18 cellular contexts compared by ENCODE assay signal in the genomic region with DNA sequence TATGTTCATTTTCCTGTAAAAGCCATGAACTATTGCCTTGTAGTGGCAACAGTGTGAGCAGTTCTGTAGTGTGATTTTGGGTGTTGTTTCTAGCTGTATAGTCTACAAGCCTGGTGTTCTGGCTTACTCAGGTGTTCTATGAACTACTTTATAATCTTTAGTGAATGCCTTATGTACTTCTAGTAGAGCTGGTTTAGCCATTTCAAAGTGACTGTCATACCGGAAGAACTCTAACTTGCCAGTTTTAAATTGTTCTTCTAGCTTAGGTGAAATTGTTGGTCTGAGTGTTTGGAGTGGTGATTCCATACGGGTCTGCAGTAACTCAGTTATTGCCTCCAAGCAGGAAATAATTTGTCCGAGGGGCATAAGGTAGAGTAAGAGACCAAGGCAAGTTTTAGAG.
DNase-seq lines count a peak whose midpoint lies in the region; ATAC-seq, FAIRE-seq and TF ChIP-seq lines count a peak whose summit lies in the region.
"Had no signal": no experiment of that assay in that cellular context is flagged by ENCODE, and none has a peak within 500 bp of the region (broad histone marks: within the 10 kb centered on the region; RNA-seq: fewer than 3 reads in every experiment).

No MANE protein-coding gene starts in this region.

- no peak for TF ChIP-seq POLR2A in K562 (conservative IDR thresholded peaks at IDR 0.05)

- CTCF ChIA-PET in K562 (lab: Yijun Ruan, JAX; ENCODE audit: low intra/inter-chr PET ratio): interaction anchor here (0.6 kb wide), 1 partner anchor 119 kb away, joined by 3 read pairs; no protein-coding TSS in a partner anchor

- in situ Hi-C loops in K562 (cut with MboI): no loop called here

- peaks cover 11% of the 10 kb centered on the region for H3K27me3 Mint-ChIP-seq in type B pancreatic cell

- H3K27me3 ChIP-seq in K562 (ENCODE audit: control insufficient read depth in 2 of 2, insufficient read depth in 2 of 2, low read length in 2 of 2) (no peaks in the 10 kb centered on the region), keratinocyte (ENCODE audit: control insufficient read depth, extremely low read depth, insufficient read depth, low read length) (no peaks in the 10 kb centered on the region)
- peaks cover 8% of the 10 kb centered on the region for H3K27me3 ChIP-seq in effector memory CD4-positive, alpha-beta T cell (replicated peaks; ENCODE audit: control insufficient read depth, insufficient read depth, low read length, poor library complexity, severe bottlenecking)

- H2AFZ ChIP-seq in K562 (ENCODE audit: low read depth, low read length) (peak overlapping the region; percentile 2; the same call in 1 of the 2 replicates), keratinocyte (ENCODE audit: control insufficient read depth, low read length) (peak overlapping the region; percentile 22)

- no peaks in the 10 kb centered on the region for H3K9me3 ChIP-seq in K562 (replicated peaks; ENCODE audit: control insufficient read depth, insufficient read depth, low read depth, low read length)
- H3K9me3 ChIP-seq in keratinocyte (ENCODE audit: control insufficient read depth, low read depth, low read length): no peaks in the 10 kb centered on the region
- H3K9me3 ChIP-seq in effector memory CD4-positive, alpha-beta T cell (ENCODE audit: control insufficient read depth, low read length): no peaks in the 10 kb centered on the region
- H3K9me3 ChIP-seq: A549, HAP-1 had no signal

- TF ChIP-seq RAD21 in K562 (CRISPR knock-in tag; conservative IDR thresholded peaks at IDR 0.05 in 1 of 2, IDR thresholded peaks at IDR 0.05 in 1 of 2): no peak

- no peak for ATAC-seq in K562
- ATAC-seq: A549, HepG2 had no signal

- TF ChIP-seq CTCF in C4-2B (conservative IDR thresholded peaks at IDR 0.05): no peak
- TF ChIP-seq CTCF in K562 (IDR thresholded peaks at IDR 0.05 in 2 of 3, conservative IDR thresholded peaks at IDR 0.05 in 1 of 3; ENCODE audit: insufficient read depth in 2 of 3, low read depth in 1 of 3, low read length in 3 of 3): no peak
- no peak for TF ChIP-seq CTCF in keratinocyte (optimal IDR thresholded peaks at IDR 0.05 in 1 of 3, IDR thresholded peaks at IDR 0.05 in 1 of 3, conservative IDR thresholded peaks at IDR 0.05 in 1 of 3; ENCODE audit: extremely low read depth in 1 of 3, insufficient read depth in 2 of 3, low read length in 3 of 3)
- no peak for TF ChIP-seq CTCF in type B pancreatic cell (conservative IDR thresholded peaks at IDR 0.05)

- FAIRE-seq in K562 (lab: Jason Lieb, UNC) (no peak), keratinocyte (lab: Jason Lieb, UNC) (no peak)
- FAIRE-seq: A549, GM12892, GM19239, HepG2, HTR-8/SVneo had no signal

- H3K9ac ChIP-seq in K562 (ENCODE audit: insufficient read depth in 1 of 2, low read depth in 2 of 2, low read length in 2 of 2): no peak overlapping the region; a peak in 1 of 4 replicates
- H3K9ac ChIP-seq in keratinocyte (ENCODE audit: control insufficient read depth, extremely low read depth, insufficient read depth, low read length): no peak overlapping the region

- H3K36me3 Mint-ChIP-seq in type B pancreatic cell: no peaks in the 10 kb centered on the region

- H3K4me3 Mint-ChIP-seq in type B pancreatic cell: peak overlapping the region; percentile 58

- H3K4me3 ChIP-seq in K562: no peak overlapping the region
- H3K4me3 ChIP-seq in keratinocyte (ENCODE audit: control insufficient read depth in 2 of 3, extremely low read depth in 1 of 3, insufficient read depth in 2 of 3, low read depth in 1 of 3, low read length in 3 of 3): no peak overlapping the region
- H3K4me3 ChIP-seq in effector memory CD4-positive, alpha-beta T cell (ENCODE audit: insufficient read depth, low read depth, low read length, poor library complexity, severe bottlenecking): no peak overlapping the region
- H3K4me3 ChIP-seq: A549, HAP-1 had no signal

- BruUV-seq in K562 (replicated peaks; lab: Mats Ljungman, UMichigan): no TSS peak

- H3K79me2 ChIP-seq in K562 (ENCODE audit: control insufficient read depth, insufficient read depth, low read length): no peaks in the 10 kb centered on the region
- no peaks in the 10 kb centered on the region for H3K79me2 ChIP-seq in keratinocyte (ENCODE audit: control insufficient read depth, insufficient read depth, low read length)

- H3K36me3 ChIP-seq in K562 (ENCODE audit: control insufficient read depth, insufficient read depth, low read length) (no peaks in the 10 kb centered on the region), keratinocyte (ENCODE audit: control insufficient read depth in 2 of 2, extremely low read depth in 1 of 2, insufficient read depth in 2 of 2, low read length in 2 of 2) (no peaks in the 10 kb centered on the region)
- no peaks in the 10 kb centered on the region for H3K36me3 ChIP-seq in effector memory CD4-positive, alpha-beta T cell (ENCODE audit: control insufficient read depth, insufficient read depth, low read length)
- H3K36me3 ChIP-seq: HAP-1 had no signal

- peaks cover 5% of the 10 kb centered on the region for H3K4me1 Mint-ChIP-seq in type B pancreatic cell (ENCODE audit: unreplicated experiment)

- 44% methylated on average over 3 of the region's 3 CpGs for WGBS in K562 (ENCODE audit: insufficient coverage, low coverage, missing lambda C conversion rate)

- H4K20me1 ChIP-seq in K562 (replicated peaks; ENCODE audit: control insufficient read depth, insufficient read depth, low read length) (no peaks in the 10 kb centered on the region), keratinocyte (ENCODE audit: control insufficient read depth, extremely low read depth, insufficient read depth, low read length) (no peaks in the 10 kb centered on the region)

- H3K4me1 ChIP-seq in K562 (replicated peaks in 1 of 2; ENCODE audit: control insufficient read depth in 2 of 2, insufficient read depth in 2 of 2, low read length in 2 of 2) (peaks cover 5 to 6% of the 10 kb centered on the region in 2 experiments; a peak in 4 of 5 replicates), keratinocyte (ENCODE audit: control insufficient read depth, extremely low read depth, insufficient read depth, low read length) (no peaks in the 10 kb centered on the region)
- no peaks in the 10 kb centered on the region for H3K4me1 ChIP-seq in effector memory CD4-positive, alpha-beta T cell (ENCODE audit: control insufficient read depth, insufficient read depth, low read length, poor library complexity, severe bottlenecking)
- H3K4me1 ChIP-seq: A549, HAP-1 had no signal

- no peak for DNase-seq in K562 (ENCODE audit: extremely low read depth in 1 of 4, low spot score in 3 of 4)
- no peak for DNase-seq in keratinocyte (ENCODE audit: low read depth, low spot score)
- DNase-seq in type B pancreatic cell (ENCODE audit: extremely low spot score, unreplicated experiment): no peak
- DNase-seq in effector memory CD4-positive, alpha-beta T cell: no peak
- DNase-seq in activated naive CD4-positive, alpha-beta T cell (lab: John Stamatoyannopoulos, UW): no peak
- DNase-seq in Ammon's horn (ENCODE audit: low spot score): no peak
- DNase-seq: DMS153, DMS79 treated with DMSO at 0.1 percent for 48 hours, EL, GDM1, GOT3 had no signal

- no peaks in the 10 kb centered on the region for H3K9me3 Mint-ChIP-seq in type B pancreatic cell

- intact Hi-C loops in K562 (cut with micrococcal nuclease): no loop called here

- H3K4me2 ChIP-seq in K562 (ENCODE audit: insufficient read depth, low read length): no peak overlapping the region
- peak overlapping the region; percentile 22 for H3K4me2 ChIP-seq in keratinocyte (ENCODE audit: control insufficient read depth, extremely low read depth, insufficient read depth, low read depth, low read length)
- H3K4me2 ChIP-seq: A549 had no signal

- dilution Hi-C loops in keratinocyte (cut with MboI; ENCODE audit: extremely low pct_ligation_motif_present, low sequenced_read_pairs): no loop called here

- POLR2A ChIA-PET in K562 (lab: Yijun Ruan, JAX): no interaction called here

- no peak for TF ChIP-seq EP300 in K562 (IDR thresholded peaks at IDR 0.05; ENCODE audit: low read length)

- H3K27ac ChIP-seq in C4-2B (peak overlapping the region; percentile 21; the same call in 1 of the 2 replicates), K562 (ENCODE audit: extremely low read depth, low read depth, low read length) (no peak overlapping the region), keratinocyte (ENCODE audit: control insufficient read depth, insufficient read depth, low read length) (no peak overlapping the region)
- H3K27ac ChIP-seq in effector memory CD4-positive, alpha-beta T cell (ENCODE audit: insufficient read depth, low read length, poor library complexity, severe bottlenecking): no peak overlapping the region
- H3K27ac ChIP-seq: A549 had no signal

- H3K27ac Mint-ChIP-seq in type B pancreatic cell: peak overlapping the region; percentile 79

- H3K9me1 ChIP-seq in K562 (ENCODE audit: control insufficient read depth, insufficient read depth, low read length): no peaks in the 10 kb centered on the region
- H3K9me1 ChIP-seq in keratinocyte (ENCODE audit: control insufficient read depth, extremely low read depth, insufficient read depth, low read length): no peaks in the 10 kb centered on the region

TF ChIP-seq in K562, 482 proteins besides CTCF, POLR2A, EP300 and RAD21 (continues in another document):
- no peak for TF ChIP-seq ZNF77 (CRISPR knock-in tag; IDR thresholded peaks at IDR 0.05)
- no peak for TF ChIP-seq TAF15 (IDR thresholded peaks at IDR 0.05; ENCODE audit: low read depth, low read length)
- TF ChIP-seq NCOA4 (IDR thresholded peaks at IDR 0.05; ENCODE audit: partially characterized antibody): no peak
- TF ChIP-seq NFE2 (IDR thresholded peaks at IDR 0.05; ENCODE audit: low read depth): no peak
- no peak for TF ChIP-seq MEIS2 (IDR thresholded peaks at IDR 0.05; ENCODE audit: partially characterized antibody)
- no peak for TF ChIP-seq NR0B1 (IDR thresholded peaks at IDR 0.05; ENCODE audit: partially characterized antibody)
- no peak for TF ChIP-seq ZNF282 (CRISPR knock-in tag; IDR thresholded peaks at IDR 0.05)
- no peak for TF ChIP-seq ZNF140 (CRISPR knock-in tag; IDR thresholded peaks at IDR 0.05)
- TF ChIP-seq TARDBP (IDR thresholded peaks at IDR 0.05): no peak
- TF ChIP-seq GATAD2A (IDR thresholded peaks at IDR 0.05): no peak
- TF ChIP-seq TFAM (CRISPR knock-in tag; conservative IDR thresholded peaks at IDR 0.05): no peak
